In genomic region chr18:57927511-57927910, GRCh38 we compare ENCODE assay signal across 26 cellular contexts.
DNase-seq lines count a peak whose midpoint lies in the region; ATAC-seq, FAIRE-seq and TF ChIP-seq lines count a peak whose summit lies in the region.
"Had no signal": no experiment of that assay in that cellular context is flagged by ENCODE, and none has a peak within 500 bp of the region (broad histone marks: within the 10 kb centered on the region; RNA-seq: fewer than 3 reads in every experiment).

No MANE protein-coding gene starts in this region.

- CTCF ChIA-PET in K562 (lab: Yijun Ruan, JAX; ENCODE audit: low intra/inter-chr PET ratio) = no interaction called here

- no peaks in the 10 kb centered on the region; a peak in 2 of 5 replicates for H3K4me1 ChIP-seq in K562 (replicated peaks in 1 of 2; ENCODE audit: control insufficient read depth in 2 of 2, insufficient read depth in 2 of 2, low read length in 2 of 2)
- peaks cover 0 to 8% (median 5%) of the 10 kb centered on the region in 4 donors for H3K4me1 ChIP-seq in liver (ENCODE audit: control insufficient read depth in 4 of 4, insufficient read depth in 4 of 4, low read length in 3 of 4)
- no peaks in the 10 kb centered on the region for H3K4me1 ChIP-seq in trophoblast cell (ENCODE audit: control insufficient read depth in 1 of 2, insufficient read depth in 2 of 2, low read length in 2 of 2)
- H3K4me1 ChIP-seq: BE2C; BLaER1 treated with 17β-estradiol and CSF1 and Interleukin-3, amounts not matched to agents 10 nM and 100 nM had no signal

- no peak overlapping the region for H2BK120ac ChIP-seq in trophoblast cell (ENCODE audit: insufficient read depth, low read length, poor library complexity)

- no peak overlapping the region for H4K8ac ChIP-seq in trophoblast cell (ENCODE audit: low read depth, low read length)

- H3K79me2 ChIP-seq in K562 (ENCODE audit: control insufficient read depth, insufficient read depth, low read length) (no peaks in the 10 kb centered on the region), trophoblast cell (ENCODE audit: control insufficient read depth, insufficient read depth, low read length, poor library complexity) (no peaks in the 10 kb centered on the region)

- no peak for ATAC-seq in K562
- no peak for ATAC-seq in activated naive CD8-positive, alpha-beta T cell treated with anti-CD3 and anti-CD28 coated beads, Interleukin-2, amount 50 U/mL, for 24 hours
- ATAC-seq: A549, GM12878 had no signal

- H3K4ac ChIP-seq in trophoblast cell (ENCODE audit: low read depth, low read length) = no peak overlapping the region

- TF ChIP-seq RAD21 in K562 (CRISPR knock-in tag; conservative IDR thresholded peaks at IDR 0.05 in 1 of 2, IDR thresholded peaks at IDR 0.05 in 1 of 2) (no peak), liver (IDR thresholded peaks at IDR 0.05) (peak; percentile 30 to 34)

- no peak for TF ChIP-seq EP300 in K562 (IDR thresholded peaks at IDR 0.05; ENCODE audit: low read length)

- 0% methylated on average over 2 of the region's 2 CpGs for WGBS in K562 (ENCODE audit: insufficient coverage, low coverage, missing lambda C conversion rate)
- 37% methylated on average over 2 of the region's 2 CpGs for WGBS in liver
- no CpG with 5 or more reads among the region's 2 CpGs for WGBS in trophoblast cell (ENCODE audit: extremely low coverage, insufficient coverage, insufficient read length)

- no peak overlapping the region for H4K91ac ChIP-seq in trophoblast cell (ENCODE audit: low read depth, low read length)

- intact Hi-C loops in K562 (cut with micrococcal nuclease) = no loop called here

- H3K23ac ChIP-seq in trophoblast cell (ENCODE audit: low read length) = no peak overlapping the region

- in situ Hi-C loops in K562 (cut with MboI) = no loop called here

- no peaks in the 10 kb centered on the region for H3K36me3 Mint-ChIP-seq in activated naive CD8-positive, alpha-beta T cell treated with anti-CD3 and anti-CD28 coated beads, Interleukin-2, amount 50 U/mL, for 24 hours (ENCODE audit: low read depth)
- H3K36me3 Mint-ChIP-seq: CD14-positive monocyte; CD8-positive, alpha-beta memory T cell had no signal

- no peaks in the 10 kb centered on the region for H3K9me3 ChIP-seq in K562 (replicated peaks; ENCODE audit: control insufficient read depth, insufficient read depth, low read depth, low read length)
- H3K9me3 ChIP-seq in liver (ENCODE audit: control insufficient read depth in 4 of 4, low read length in 3 of 4) = no peaks in the 10 kb centered on the region
- no peaks in the 10 kb centered on the region for H3K9me3 ChIP-seq in trophoblast cell (ENCODE audit: insufficient read depth, low read depth, low read length)
- H3K9me3 ChIP-seq: A549; BE2C; BLaER1 treated with 17β-estradiol and CSF1 and Interleukin-3, amounts not matched to agents 10 nM and 100 nM had no signal

- no peak overlapping the region for H3K18ac ChIP-seq in trophoblast cell (ENCODE audit: low read length)

- H3K9me3 Mint-ChIP-seq in activated naive CD8-positive, alpha-beta T cell treated with anti-CD3 and anti-CD28 coated beads, Interleukin-2, amount 50 U/mL, for 24 hours = no peaks in the 10 kb centered on the region
- H3K9me3 Mint-ChIP-seq: CD4-positive, alpha-beta T cell; CD8-positive, alpha-beta memory T cell had no signal

- H2AK5ac ChIP-seq in trophoblast cell (ENCODE audit: low read length) = no peak overlapping the region

- H3K36me3 ChIP-seq in K562 (ENCODE audit: control insufficient read depth, insufficient read depth, low read length) = no peaks in the 10 kb centered on the region
- no peaks in the 10 kb centered on the region for H3K36me3 ChIP-seq in liver (ENCODE audit: control insufficient read depth in 4 of 4, insufficient read depth in 3 of 4, low read depth in 1 of 4, low read length in 3 of 4)
- no peaks in the 10 kb centered on the region for H3K36me3 ChIP-seq in trophoblast cell (ENCODE audit: control insufficient read depth in 1 of 2, insufficient read depth in 2 of 2, low read length in 2 of 2)
- H3K36me3 ChIP-seq: BE2C; BLaER1 treated with 17β-estradiol and CSF1 and Interleukin-3, amounts not matched to agents 10 nM and 100 nM had no signal

- no peak for TF ChIP-seq CTCF in K562 (IDR thresholded peaks at IDR 0.05 in 2 of 3, conservative IDR thresholded peaks at IDR 0.05 in 1 of 3; ENCODE audit: insufficient read depth in 2 of 3, low read depth in 1 of 3, low read length in 3 of 3)
- no peak for TF ChIP-seq CTCF in liver (IDR thresholded peaks at IDR 0.05; ENCODE audit: low read depth, low read length, missing input control)

- peak; percentile 10 for DNase-seq in HuH-7.5 (ENCODE audit: low spot score)
- DNase-seq in K562 (ENCODE audit: extremely low read depth in 1 of 4, low spot score in 3 of 4) = no peak
- DNase-seq in trophoblast cell = peak; percentile 56 to 86
- no peak for DNase-seq in MV-4-11 (lab: John Stamatoyannopoulos, UW)
- DNase-seq in NCI-H1694 (lab: John Stamatoyannopoulos, UW) = no peak
- no peak for DNase-seq in activated naive CD8-positive, alpha-beta T cell treated with anti-CD3 and anti-CD28 coated beads, Interleukin-2, amount 50 U/mL, for 24 hours
- DNase-seq: 8988T; ACHN; AML-193; BE2C; CD4-positive, alpha-beta T cell; CD8-positive, alpha-beta memory T cell; DMS 273 treated with DMSO at 0.1 percent for 48 hours; DMS79; EL; GDM1; GM23248; H7; HCEC 1CT had no signal

- H3K27me3 ChIP-seq in K562 (ENCODE audit: control insufficient read depth in 2 of 2, insufficient read depth in 2 of 2, low read length in 2 of 2) = no peaks in the 10 kb centered on the region
- H3K27me3 ChIP-seq in liver (ENCODE audit: control insufficient read depth in 4 of 4, insufficient read depth in 4 of 4, low read length in 3 of 4) = no peaks in the 10 kb centered on the region
- H3K27me3 ChIP-seq in trophoblast cell (ENCODE audit: insufficient read depth, low read length) = no peaks in the 10 kb centered on the region
- H3K27me3 ChIP-seq: BE2C; BLaER1 treated with 17β-estradiol and CSF1 and Interleukin-3, amounts not matched to agents 10 nM and 100 nM had no signal

- H3K9me1 ChIP-seq in K562 (ENCODE audit: control insufficient read depth, insufficient read depth, low read length) = no peaks in the 10 kb centered on the region

- no peak overlapping the region for H3K4me3 ChIP-seq in K562
- H3K4me3 ChIP-seq in liver (ENCODE audit: low read depth in 1 of 3, low read length in 3 of 3) = no peak overlapping the region
- H3K4me3 ChIP-seq in trophoblast cell (ENCODE audit: low read depth, low read length) = no peak overlapping the region
- H3K4me3 ChIP-seq: A549; BLaER1 treated with 17β-estradiol and CSF1 and Interleukin-3, amounts not matched to agents 10 nM and 100 nM; GM12878; GM23248 had no signal

- H3K4me2 ChIP-seq in K562 (ENCODE audit: insufficient read depth, low read length) (no peak overlapping the region), trophoblast cell (ENCODE audit: low read length) (no peak overlapping the region)
- H3K4me2 ChIP-seq: A549; BLaER1 treated with 17β-estradiol and CSF1 and Interleukin-3, amounts not matched to agents 10 nM and 100 nM had no signal

- no peak overlapping the region for H4K12ac ChIP-seq in trophoblast cell (ENCODE audit: low read depth, low read length)

- no peak overlapping the region for H3K14ac ChIP-seq in trophoblast cell (ENCODE audit: low read length)

- no peak overlapping the region for H3K27ac Mint-ChIP-seq in activated naive CD8-positive, alpha-beta T cell treated with anti-CD3 and anti-CD28 coated beads, Interleukin-2, amount 50 U/mL, for 24 hours
- H3K27ac Mint-ChIP-seq: CD14-positive monocyte; CD4-positive, alpha-beta T cell; CD8-positive, alpha-beta memory T cell had no signal

- H2AFZ ChIP-seq in K562 (ENCODE audit: low read depth, low read length) (no peak overlapping the region), trophoblast cell (ENCODE audit: insufficient read depth, low read length, poor library complexity) (no peak overlapping the region)
- H2AFZ ChIP-seq: GM23248 had no signal

- H2BK5ac ChIP-seq in trophoblast cell (ENCODE audit: low read depth, low read length, poor library complexity) = no peak overlapping the region

- POLR2A ChIA-PET in K562 (lab: Yijun Ruan, JAX) = no interaction called here

- BruUV-seq in K562 (replicated peaks; lab: Mats Ljungman, UMichigan) = no TSS peak

- H4K20me1 ChIP-seq in K562 (replicated peaks; ENCODE audit: control insufficient read depth, insufficient read depth, low read length) = no peaks in the 10 kb centered on the region
- H4K20me1 ChIP-seq: BLaER1 treated with 17β-estradiol and CSF1 and Interleukin-3, amounts not matched to agents 10 nM and 100 nM had no signal

- FAIRE-seq in K562 (lab: Jason Lieb, UNC) = no peak
- FAIRE-seq: A549, GM12878, GM19239, H1 had no signal

- H3K79me1 ChIP-seq in trophoblast cell (ENCODE audit: low read length) = no peaks in the 10 kb centered on the region

- H2BK12ac ChIP-seq in trophoblast cell (ENCODE audit: low read length) = no peak overlapping the region

- no peak overlapping the region for H3K27ac ChIP-seq in K562 (ENCODE audit: extremely low read depth, low read depth, low read length)
- no peak overlapping the region for H3K27ac ChIP-seq in liver (ENCODE audit: low read depth in 1 of 2, low read length in 2 of 2)
- no peak overlapping the region for H3K27ac ChIP-seq in trophoblast cell (ENCODE audit: low read depth, low read length)
- H3K27ac ChIP-seq: A549; BLaER1 treated with 17β-estradiol and CSF1 and Interleukin-3, amounts not matched to agents 10 nM and 100 nM; GM23248 had no signal

- no peak overlapping the region for H3K4me3 Mint-ChIP-seq in activated naive CD8-positive, alpha-beta T cell treated with anti-CD3 and anti-CD28 coated beads, Interleukin-2, amount 50 U/mL, for 24 hours
- H3K4me3 Mint-ChIP-seq: CD14-positive monocyte; CD4-positive, alpha-beta T cell; CD8-positive, alpha-beta memory T cell had no signal

- no peaks in the 10 kb centered on the region for H3K27me3 Mint-ChIP-seq in activated naive CD8-positive, alpha-beta T cell treated with anti-CD3 and anti-CD28 coated beads, Interleukin-2, amount 50 U/mL, for 24 hours
- H3K27me3 Mint-ChIP-seq: CD8-positive, alpha-beta memory T cell had no signal

- TF ChIP-seq POLR2A in K562 (conservative IDR thresholded peaks at IDR 0.05) = no peak

- no peak overlapping the region for H3K9ac ChIP-seq in K562 (ENCODE audit: insufficient read depth in 1 of 2, low read depth in 2 of 2, low read length in 2 of 2)
- H3K9ac ChIP-seq in liver (ENCODE audit: low read depth in 1 of 2, low read length in 2 of 2) = no peak overlapping the region
- no peak overlapping the region for H3K9ac ChIP-seq in trophoblast cell (ENCODE audit: low read length)
- H3K9ac ChIP-seq: BLaER1 treated with 17β-estradiol and CSF1 and Interleukin-3, amounts not matched to agents 10 nM and 100 nM; GM23248 had no signal

- peaks cover 7% of the 10 kb centered on the region for H3K4me1 Mint-ChIP-seq in activated naive CD8-positive, alpha-beta T cell treated with anti-CD3 and anti-CD28 coated beads, Interleukin-2, amount 50 U/mL, for 24 hours
- H3K4me1 Mint-ChIP-seq: CD14-positive monocyte had no signal

TF ChIP-seq in K562, 482 proteins besides CTCF, POLR2A, EP300 and RAD21 (continues in another document):
- TF ChIP-seq ATF7 (IDR thresholded peaks at IDR 0.05) (no peak), FUS (optimal IDR thresholded peaks at IDR 0.05; ENCODE audit: low read depth, low read length) (no peak), XRCC3 (IDR thresholded peaks at IDR 0.05) (no peak)

TF ChIP-seq in liver, 16 proteins besides CTCF, POLR2A, EP300 and RAD21 (continues in another document):
- peak in 1 of 2 donors; percentile 34 for TF ChIP-seq GABPA (IDR thresholded peaks at IDR 0.05 in 1 of 2, conservative IDR thresholded peaks at IDR 0.05 in 1 of 2)
- TF ChIP-seq NR2F2 (IDR thresholded peaks at IDR 0.05) = no peak

Comparison
In these comparisons a context has a peak if more than half of its experiments do, and no peak if none do; other contexts are left out.
1. DNase-seq: peak in HuH-7.5 (single experiment) and trophoblast cell (2 of 2); none in K562 (0 of 4), MV-4-11 (single experiment), NCI-H1694 (single experiment) and activated naive CD8-positive, alpha-beta T cell treated with anti-CD3 and anti-CD28 coated beads, Interleukin-2, amount 50 U/mL, for 24 hours (single experiment).